ENCODE assay signal across 2 cellular contexts in the genomic region with DNA sequence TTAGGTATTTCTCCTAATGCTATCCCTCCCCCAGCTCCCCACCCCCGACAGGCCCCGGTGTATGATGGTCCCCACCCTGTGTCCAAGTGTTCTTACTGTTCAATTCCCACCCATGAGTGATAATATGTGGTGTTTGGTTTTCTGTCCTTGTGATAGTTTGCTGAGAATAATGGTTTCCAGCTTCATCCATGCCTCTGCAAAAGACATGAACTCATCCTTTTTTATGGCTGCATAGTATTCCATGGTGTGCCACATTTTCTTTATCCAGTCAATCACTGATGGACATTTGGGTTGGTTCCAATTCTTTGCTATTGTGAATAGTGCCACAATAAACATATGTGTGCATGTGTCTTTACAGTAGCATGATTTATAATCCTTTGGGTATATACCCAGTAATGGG. TPM values are rescaled to one million over a fixed set of nuclear protein-coding genes. Genes with fewer than 3 reads are reported as not detected.
"Had no signal": no experiment of that assay in that cellular context is flagged by ENCODE, and none has a peak within 500 bp of the region (broad histone marks: within the 10 kb centered on the region; RNA-seq: fewer than 3 reads in every experiment).

No MANE protein-coding gene starts in this region.

RNA-seq across cellular contexts. Expression of a gene that starts 45.4 kb away (rescaled TPM):
- total RNA-seq: G401, GM12878 had no signal
- polyA plus RNA-seq: GM12878 had no signal
